ENCODE assay signal across 30 cellular contexts in genomic region chr2:199282309-199282708, GRCh38.
"Had no signal": no experiment of that assay in that cellular context is flagged by ENCODE, and none has a peak within 500 bp of the region (broad histone marks: within the 10 kb centered on the region; RNA-seq: fewer than 3 reads in every experiment).

No MANE protein-coding gene starts in this region.

- H3K9me3 Mint-ChIP-seq: activated CD4-positive, alpha-beta T cell treated with anti-CD3 and anti-CD28 coated beads, Interleukin-2, amount 10 ng/mL, durations not matched to agents 7 days and 5 days; activated T-cell treated with anti-CD3 and anti-CD28 coated beads, Interleukin-2, amount 50 U/mL, for 24 hours had no signal

- H3K79me2 ChIP-seq: hepatocyte had no signal

- H3K27ac Mint-ChIP-seq: activated CD4-positive, alpha-beta memory T cell treated with anti-CD3 and anti-CD28 coated beads, Interleukin-2, amount 10 ng/mL, durations not matched to agents 7 days and 5 days; activated CD4-positive, alpha-beta T cell treated with anti-CD3 and anti-CD28 coated beads, Interleukin-2, amount 10 ng/mL, durations not matched to agents 7 days and 5 days; activated naive CD4-positive, alpha-beta T cell treated with anti-CD3 and anti-CD28 coated beads, Interleukin-2, amount 10 ng/mL, durations not matched to agents 7 days and 5 days; activated naive CD4-positive, alpha-beta T cell treated with anti-CD3 and anti-CD28 coated beads, Interleukin-2, amount 50 U/mL, for 72 hours; activated naive CD8-positive, alpha-beta T cell treated with anti-CD3 and anti-CD28 coated beads, Interleukin-2, amount 10 ng/mL, durations not matched to agents 7 days and 5 days; activated T-cell treated with anti-CD3 and anti-CD28 coated beads, Interleukin-2, amount 50 U/mL, for 24 hours; activated T-cell treated with anti-CD3 and anti-CD28 coated beads, Interleukin-2, amount 50 U/mL, for 72 hours; brain; WTC11 had no signal

- H3K4me3 ChIP-seq: ascending aorta, breast epithelium, cardiac muscle cell, colonic mucosa, esophagus squamous epithelium, gastroesophageal sphincter, heart right ventricle, hepatocyte had no signal

- H3K4me1 Mint-ChIP-seq: activated CD4-positive, alpha-beta memory T cell treated with anti-CD3 and anti-CD28 coated beads, Interleukin-2, amount 10 ng/mL, durations not matched to agents 7 days and 5 days; activated CD4-positive, alpha-beta T cell treated with anti-CD3 and anti-CD28 coated beads, Interleukin-2, amount 10 ng/mL, durations not matched to agents 7 days and 5 days; activated naive CD4-positive, alpha-beta T cell treated with anti-CD3 and anti-CD28 coated beads, Interleukin-2, amount 10 ng/mL, durations not matched to agents 7 days and 5 days; activated naive CD8-positive, alpha-beta T cell treated with anti-CD3 and anti-CD28 coated beads, Interleukin-2, amount 10 ng/mL, durations not matched to agents 7 days and 5 days; brain had no signal

- H3K27me3 Mint-ChIP-seq: activated CD4-positive, alpha-beta memory T cell treated with anti-CD3 and anti-CD28 coated beads, Interleukin-2, amount 10 ng/mL, durations not matched to agents 7 days and 5 days; activated CD4-positive, alpha-beta T cell treated with anti-CD3 and anti-CD28 coated beads, Interleukin-2, amount 10 ng/mL, durations not matched to agents 7 days and 5 days; activated naive CD4-positive, alpha-beta T cell treated with anti-CD3 and anti-CD28 coated beads, Interleukin-2, amount 10 ng/mL, durations not matched to agents 7 days and 5 days; activated naive CD8-positive, alpha-beta T cell treated with anti-CD3 and anti-CD28 coated beads, Interleukin-2, amount 10 ng/mL, durations not matched to agents 7 days and 5 days; activated T-cell treated with anti-CD3 and anti-CD28 coated beads, Interleukin-2, amount 50 U/mL, for 24 hours; brain had no signal

- H3K4me2 ChIP-seq: hepatocyte had no signal

- H2AFZ ChIP-seq: hepatocyte had no signal

- H3K36me3 Mint-ChIP-seq: activated naive CD4-positive, alpha-beta T cell treated with anti-CD3 and anti-CD28 coated beads, Interleukin-2, amount 10 ng/mL, durations not matched to agents 7 days and 5 days; activated naive CD4-positive, alpha-beta T cell treated with anti-CD3 and anti-CD28 coated beads, Interleukin-2, amount 50 U/mL, for 72 hours; activated naive CD8-positive, alpha-beta T cell treated with anti-CD3 and anti-CD28 coated beads, Interleukin-2, amount 10 ng/mL, durations not matched to agents 7 days and 5 days; brain had no signal

- ATAC-seq: activated naive CD4-positive, alpha-beta T cell treated with anti-CD3 and anti-CD28 coated beads, Interleukin-2, amount 50 U/mL, for 72 hours; activated T-cell treated with anti-CD3 and anti-CD28 coated beads, Interleukin-2, amount 50 U/mL, for 72 hours; gastroesophageal sphincter; heart right ventricle; WTC11 had no signal

- H3K36me3 ChIP-seq: ascending aorta, breast epithelium, cardiac muscle cell, colonic mucosa, esophagus squamous epithelium, gastroesophageal sphincter, heart right ventricle had no signal

- H3K27me3 ChIP-seq: ascending aorta, breast epithelium, cardiac muscle cell, colonic mucosa, esophagus squamous epithelium, gastroesophageal sphincter, heart right ventricle, hepatocyte had no signal

- H3K4me1 ChIP-seq: ascending aorta, breast epithelium, colonic mucosa, esophagus squamous epithelium, gastroesophageal sphincter, heart right ventricle had no signal

- DNase-seq: activated CD4-positive, alpha-beta memory T cell treated with anti-CD3 and anti-CD28 coated beads, Interleukin-2, amount 10 ng/mL, durations not matched to agents 7 days and 5 days; activated CD4-positive, alpha-beta T cell treated with anti-CD3 and anti-CD28 coated beads for 1 hour; activated CD4-positive, alpha-beta T cell treated with anti-CD3 and anti-CD28 coated beads for 4 hours; activated CD4-positive, alpha-beta T cell treated with anti-CD3 and anti-CD28 coated beads, Interleukin-2, amount 10 ng/mL, durations not matched to agents 7 days and 5 days; activated CD4-positive, alpha-beta T cell treated with anti-CD3 and anti-CD28 coated beads, Interleukin-2, amount 50 U/mL, for 4 hours; activated CD8-positive, alpha-beta memory T cell treated with anti-CD3 and anti-CD28 coated beads, Interleukin-2, amount 50 U/mL, for 48 hours; activated gamma-delta T cell; activated naive CD4-positive, alpha-beta T cell; activated naive CD4-positive, alpha-beta T cell treated with anti-CD3 and anti-CD28 coated beads, Interleukin-2, amount 10 ng/mL, durations not matched to agents 7 days and 5 days; activated naive CD8-positive, alpha-beta T cell treated with anti-CD3 and anti-CD28 coated beads, Interleukin-2, amount 10 ng/mL, durations not matched to agents 7 days and 5 days; activated T-cell treated with anti-CD3 and anti-CD28 coated beads for 4 hours; activated T-cell treated with anti-CD3 and anti-CD28 coated beads, Interleukin-2, amount 50 U/mL, for 24 hours; activated T-cell treated with anti-CD3 and anti-CD28 coated beads, Interleukin-2, amount 50 U/mL, for 72 hours; central memory CD4-positive, alpha-beta T cell; cerebellar nuclear complex; colonic mucosa; effector CD8-positive, alpha-beta T cell; esophagus squamous epithelium; foreskin melanocyte; heart right ventricle had no signal

- H3K4me3 Mint-ChIP-seq: activated CD4-positive, alpha-beta memory T cell treated with anti-CD3 and anti-CD28 coated beads, Interleukin-2, amount 10 ng/mL, durations not matched to agents 7 days and 5 days; activated CD4-positive, alpha-beta T cell treated with anti-CD3 and anti-CD28 coated beads, Interleukin-2, amount 10 ng/mL, durations not matched to agents 7 days and 5 days; activated naive CD4-positive, alpha-beta T cell treated with anti-CD3 and anti-CD28 coated beads, Interleukin-2, amount 10 ng/mL, durations not matched to agents 7 days and 5 days; activated naive CD8-positive, alpha-beta T cell treated with anti-CD3 and anti-CD28 coated beads, Interleukin-2, amount 10 ng/mL, durations not matched to agents 7 days and 5 days; activated T-cell treated with anti-CD3 and anti-CD28 coated beads, Interleukin-2, amount 50 U/mL, for 24 hours; activated T-cell treated with anti-CD3 and anti-CD28 coated beads, Interleukin-2, amount 50 U/mL, for 72 hours; brain; WTC11 had no signal

- H3K27ac ChIP-seq: ascending aorta, breast epithelium, cardiac muscle cell, colonic mucosa, epithelial cell of prostate, esophagus squamous epithelium, gastroesophageal sphincter, heart right ventricle, hepatocyte, VCaP had no signal

- H3K9me3 ChIP-seq: ascending aorta, breast epithelium, colonic mucosa, esophagus squamous epithelium had no signal
